9 cellular contexts compared by ENCODE assay signal in genomic region chr22:50756406-50756805, GRCh38. TPM values are rescaled to one million over a fixed set of nuclear protein-coding genes. Genes with fewer than 3 reads are reported as not detected.
DNase-seq lines count a peak whose midpoint lies in the region; ATAC-seq and TF ChIP-seq lines count a peak whose summit lies in the region.
"Not testable (repeated sequence)": the region's sequence is repeated elsewhere in the genome, so short reads cannot be mapped to it uniquely, and the experiment has no call there.
"Had no signal": no experiment of that assay in that cellular context is flagged by ENCODE, and none has a peak within 500 bp of the region (broad histone marks: within the 10 kb centered on the region; RNA-seq: fewer than 3 reads in every experiment).

No MANE protein-coding gene starts in this region.

- H3K4me2 ChIP-seq in BLaER1 treated with 17β-estradiol and CSF1 and Interleukin-3, amounts not matched to agents 10 nM and 100 nM = peak overlapping the region in 8 of 11 experiments; percentile 60 to 82 (median 76); a peak in 9 of 22 replicates
- H3K4me2 ChIP-seq in HCT116 (ENCODE audit: low read length) = peak overlapping the region; percentile 88

- not testable (repeated sequence) for TF ChIP-seq RAD21 in HCT116 (IDR thresholded peaks at IDR 0.05; ENCODE audit: low read depth)

- H4K20me1 ChIP-seq in BLaER1 treated with 17β-estradiol and CSF1 and Interleukin-3, amounts not matched to agents 10 nM and 100 nM; HCT116 (ENCODE audit: insufficient read depth): not testable (repeated sequence)

- DNase-seq in HCT116 (ENCODE audit: low read depth, low spot score); activated T-cell treated with anti-CD3 and anti-CD28 coated beads, Interleukin-2, amount 50 U/mL, for 4 hours; heart right ventricle; natural killer cell treated with Interleukin-12 subunit alpha and Interleukin-12 subunit beta and Interleukin-15 and Interleukin-18, amount 100 ng/mL, for 72 hours (ENCODE audit: low spot score): not testable (repeated sequence)
- peak in 6 of 34 experiments; percentile 4 to 25 (median 16) for DNase-seq in T-cell
- DNase-seq in central memory CD4-positive, alpha-beta T cell = peak; percentile 14

- RAD21 ChIA-PET in HCT116 (lab: Charles Lee; ENCODE audit: low non-redundant PET in 1 of 2, low total read pairs in 2 of 2, uncharacterized antibody in 2 of 2, unreplicated experiment in 2 of 2) = not testable (repeated sequence)

- BruUV-seq in HCT116 (replicated peaks; lab: Mats Ljungman, UMichigan) = not testable (repeated sequence)

- peak overlapping the region in 3 of 11 experiments; percentile 61 to 66 (median 65); a peak in 4 of 22 replicates for H3K27ac ChIP-seq in BLaER1 treated with 17β-estradiol and CSF1 and Interleukin-3, amounts not matched to agents 10 nM and 100 nM
- not testable (repeated sequence) for H3K27ac ChIP-seq in HCT116 (ENCODE audit: low read depth, low read length)
- H3K27ac ChIP-seq in heart right ventricle = peak overlapping the region in 1 of 10 donors; percentile 27

- H2AFZ ChIP-seq in HCT116 (ENCODE audit: low read depth, low read length, poor library complexity, severe bottlenecking) = not testable (repeated sequence)

- peak overlapping the region; percentile 89 to 97 (median 94) for H3K4me3 Mint-ChIP-seq in T-cell
- H3K4me3 Mint-ChIP-seq in activated T-cell treated with anti-CD3 and anti-CD28 coated beads, Interleukin-2, amount 50 U/mL, for 4 hours = peak overlapping the region; percentile 90
- peak overlapping the region; percentile 93 for H3K4me3 Mint-ChIP-seq in natural killer cell treated with Interleukin-12 subunit alpha and Interleukin-12 subunit beta and Interleukin-15 and Interleukin-18, amount 100 ng/mL, for 72 hours
- H3K4me3 Mint-ChIP-seq in stimulated activated memory B cell treated with anti-CD40 and anti-IgM and Interleukin-4, amounts not matched to agents 10 μg/mL and 1 μg/mL and 100 μg/mL, for 72 hours = peak overlapping the region; percentile 90

- not testable (repeated sequence) for TF ChIP-seq CTCF in HCT116 (IDR thresholded peaks at IDR 0.05 in 2 of 3, conservative IDR thresholded peaks at IDR 0.05 in 1 of 3; ENCODE audit: borderline replicate concordance in 1 of 3, insufficient read depth in 1 of 3, low read depth in 2 of 3, low read length in 2 of 3); heart right ventricle (IDR thresholded peaks at IDR 0.05)

- not testable (repeated sequence) for H3K27me3 ChIP-seq in BLaER1 treated with 17β-estradiol and CSF1 and Interleukin-3, amounts not matched to agents 10 nM and 100 nM; HCT116 (ENCODE audit: insufficient read depth, low read length); heart right ventricle

- not testable (repeated sequence) for H3K36me3 Mint-ChIP-seq in T-cell; activated T-cell treated with anti-CD3 and anti-CD28 coated beads, Interleukin-2, amount 50 U/mL, for 4 hours (ENCODE audit: insufficient read depth); natural killer cell treated with Interleukin-12 subunit alpha and Interleukin-12 subunit beta and Interleukin-15 and Interleukin-18, amount 100 ng/mL, for 72 hours; stimulated activated memory B cell treated with anti-CD40 and anti-IgM and Interleukin-4, amounts not matched to agents 10 μg/mL and 1 μg/mL and 100 μg/mL, for 72 hours

- not testable (repeated sequence) for TF ChIP-seq POLR2A in HCT116 (IDR thresholded peaks at IDR 0.05; ENCODE audit: borderline replicate concordance, extremely low read depth, insufficient read depth, insufficient read length)

- H3K9ac ChIP-seq in BLaER1 treated with 17β-estradiol and CSF1 and Interleukin-3, amounts not matched to agents 10 nM and 100 nM = peak overlapping the region in 5 of 11 experiments; percentile 64 to 74 (median 72); a peak in 6 of 22 replicates
- not testable (repeated sequence) for H3K9ac ChIP-seq in HCT116 (ENCODE audit: low read length)

- H3K4me3 ChIP-seq in BLaER1 treated with 17β-estradiol and CSF1 and Interleukin-3, amounts not matched to agents 10 nM and 100 nM = peak overlapping the region in 7 of 10 experiments; percentile 48 to 60 (median 55); a peak in 7 of 20 replicates
- peak overlapping the region in 1 of 2 experiments; percentile 56; a peak in 1 of 4 replicates for H3K4me3 ChIP-seq in HCT116 (replicated peaks in 1 of 2; ENCODE audit: low read depth in 1 of 2, low read length in 2 of 2)
- H3K4me3 ChIP-seq in heart right ventricle = peak overlapping the region in 9 of 10 donors; percentile 38 to 83 (median 62)

- not testable (repeated sequence) for H3K9me3 Mint-ChIP-seq in T-cell; activated T-cell treated with anti-CD3 and anti-CD28 coated beads, Interleukin-2, amount 50 U/mL, for 4 hours; natural killer cell treated with Interleukin-12 subunit alpha and Interleukin-12 subunit beta and Interleukin-15 and Interleukin-18, amount 100 ng/mL, for 72 hours; stimulated activated memory B cell treated with anti-CD40 and anti-IgM and Interleukin-4, amounts not matched to agents 10 μg/mL and 1 μg/mL and 100 μg/mL, for 72 hours

- H3K4me1 Mint-ChIP-seq in T-cell = peaks cover 14 to 30% (median 17%) of the 10 kb centered on the region in 3 donors
- peaks cover 14% of the 10 kb centered on the region for H3K4me1 Mint-ChIP-seq in activated T-cell treated with anti-CD3 and anti-CD28 coated beads, Interleukin-2, amount 50 U/mL, for 4 hours (ENCODE audit: low read depth)
- H3K4me1 Mint-ChIP-seq in natural killer cell treated with Interleukin-12 subunit alpha and Interleukin-12 subunit beta and Interleukin-15 and Interleukin-18, amount 100 ng/mL, for 72 hours (ENCODE audit: low read depth in 2 of 2); stimulated activated memory B cell treated with anti-CD40 and anti-IgM and Interleukin-4, amounts not matched to agents 10 μg/mL and 1 μg/mL and 100 μg/mL, for 72 hours: not testable (repeated sequence)

- H3K79me2 ChIP-seq in HCT116 (ENCODE audit: insufficient read depth, low read length) = not testable (repeated sequence)

- CTCF ChIA-PET in HCT116 (lab: Charles Lee) = not testable (repeated sequence)
- CTCF ChIA-PET in T-cell (lab: Charles Lee) = interaction anchor here in 1 of 2 donors (1.1 kb wide), 1 partner anchor 24 kb away, joined by 3 read pairs; no protein-coding TSS in a partner anchor

- intact Hi-C loops in HCT116 (cut with micrococcal nuclease); heart right ventricle (cut with DNase I): not testable (repeated sequence)

- ATAC-seq in HCT116; T-cell (replicated peaks in 1 of 4); activated T-cell treated with anti-CD3 and anti-CD28 coated beads, Interleukin-2, amount 50 U/mL, for 4 hours; heart right ventricle; natural killer cell treated with Interleukin-12 subunit alpha and Interleukin-12 subunit beta and Interleukin-15 and Interleukin-18, amount 100 ng/mL, for 72 hours; stimulated activated memory B cell treated with anti-CD40 and anti-IgM and Interleukin-4, amounts not matched to agents 10 μg/mL and 1 μg/mL and 100 μg/mL, for 72 hours: not testable (repeated sequence)

- H3K36me3 ChIP-seq in BLaER1 treated with 17β-estradiol and CSF1 and Interleukin-3, amounts not matched to agents 10 nM and 100 nM; HCT116 (ENCODE audit: control insufficient read depth in 1 of 2, insufficient read depth in 2 of 2, low read length in 2 of 2); heart right ventricle: not testable (repeated sequence)

- peak overlapping the region; percentile 95 for H3K27ac Mint-ChIP-seq in T-cell
- not testable (repeated sequence) for H3K27ac Mint-ChIP-seq in natural killer cell treated with Interleukin-12 subunit alpha and Interleukin-12 subunit beta and Interleukin-15 and Interleukin-18, amount 100 ng/mL, for 72 hours
- peak overlapping the region; percentile 68 for H3K27ac Mint-ChIP-seq in stimulated activated memory B cell treated with anti-CD40 and anti-IgM and Interleukin-4, amounts not matched to agents 10 μg/mL and 1 μg/mL and 100 μg/mL, for 72 hours

- H3K9me2 ChIP-seq in HCT116 (ENCODE audit: insufficient read depth) = not testable (repeated sequence)

- not testable (repeated sequence) for H3K9me3 ChIP-seq in BLaER1 treated with 17β-estradiol and CSF1 and Interleukin-3, amounts not matched to agents 10 nM and 100 nM (replicated peaks in 1 of 11); HCT116 (ENCODE audit: control insufficient read depth in 1 of 2, insufficient read depth in 1 of 2, low read depth in 1 of 2, low read length in 2 of 2); heart right ventricle

- H3K4me1 ChIP-seq in BLaER1 treated with 17β-estradiol and CSF1 and Interleukin-3, amounts not matched to agents 10 nM and 100 nM = peaks cover 3 to 15% (median 6%) of the 10 kb centered on the region in 10 experiments; a peak in 11 of 20 replicates
- H3K4me1 ChIP-seq in HCT116 (ENCODE audit: control insufficient read depth in 1 of 2, insufficient read depth in 2 of 2, low read length in 2 of 2) = not testable (repeated sequence)
- H3K4me1 ChIP-seq in heart right ventricle = peaks cover 0 to 12% (median 7%) of the 10 kb centered on the region in 9 donors

- not testable (repeated sequence) for H3K27me3 Mint-ChIP-seq in T-cell; activated T-cell treated with anti-CD3 and anti-CD28 coated beads, Interleukin-2, amount 50 U/mL, for 4 hours (ENCODE audit: low read depth); natural killer cell treated with Interleukin-12 subunit alpha and Interleukin-12 subunit beta and Interleukin-15 and Interleukin-18, amount 100 ng/mL, for 72 hours; stimulated activated memory B cell treated with anti-CD40 and anti-IgM and Interleukin-4, amounts not matched to agents 10 μg/mL and 1 μg/mL and 100 μg/mL, for 72 hours

- 20 to 36% methylated on average over 6 to 8 of the region's 9 CpGs for WGBS in heart right ventricle, 2 donors

- POLR2A ChIA-PET in HCT116 (lab: Charles Lee); T-cell (lab: Charles Lee): not testable (repeated sequence)

RNA-seq across cellular contexts. Expression of gene ACR, which starts 18.4 kb away (rescaled TPM):
- total RNA-seq in HCT116 (2021; ENCODE audit: unreplicated experiment) = 1.5 TPM
- 1.1 and 1.2 TPM in 2 replicates for polyA plus RNA-seq in HCT116 (2012)
- not detected for total RNA-seq in T-cell
- total RNA-seq in activated T-cell treated with anti-CD3 and anti-CD28 coated beads, Interleukin-2, amount 50 U/mL, for 4 hours = not detected
- 1 to 10 TPM in 1 of 10 donors, under 1 TPM in 8, not detected in 1; 0.28 to 1.1 (median 0.50) TPM for total RNA-seq in heart right ventricle
- polyA plus RNA-seq in heart right ventricle = under 1 TPM; 0.13 to 0.66 TPM
- not detected for total RNA-seq in natural killer cell treated with Interleukin-12 subunit alpha and Interleukin-12 subunit beta and Interleukin-15 and Interleukin-18, amount 100 ng/mL, for 72 hours
- total RNA-seq: bronchial epithelial cell had no signal

RNA-seq across cellular contexts. Expression of gene RABL2B, which starts 27.0 kb away (rescaled TPM):
- total RNA-seq in HCT116 (2021; ENCODE audit: unreplicated experiment) (36.7 TPM), T-cell (10 to 100 TPM; 60.3 to 70.9 (median 64.4) TPM), heart right ventricle (1 to 10 TPM; 4.7 to 9.2 (median 7.4) TPM)
- polyA plus RNA-seq in HCT116 (2012) = 23.5 and 23.7 TPM in 2 replicates
- total RNA-seq in activated T-cell treated with anti-CD3 and anti-CD28 coated beads, Interleukin-2, amount 50 U/mL, for 4 hours = 10 to 100 TPM; 28.3 to 38.4 (median 28.4) TPM
- 10 to 100 TPM in 1 of 2 donors, 1 to 10 TPM in 1; 6.5 to 11.6 TPM for polyA plus RNA-seq in heart right ventricle
- 10 to 100 TPM; 15.7 to 26.1 TPM for total RNA-seq in natural killer cell treated with Interleukin-12 subunit alpha and Interleukin-12 subunit beta and Interleukin-15 and Interleukin-18, amount 100 ng/mL, for 72 hours
